1 cellular context compared by ENCODE assay signal in the genomic region with DNA sequence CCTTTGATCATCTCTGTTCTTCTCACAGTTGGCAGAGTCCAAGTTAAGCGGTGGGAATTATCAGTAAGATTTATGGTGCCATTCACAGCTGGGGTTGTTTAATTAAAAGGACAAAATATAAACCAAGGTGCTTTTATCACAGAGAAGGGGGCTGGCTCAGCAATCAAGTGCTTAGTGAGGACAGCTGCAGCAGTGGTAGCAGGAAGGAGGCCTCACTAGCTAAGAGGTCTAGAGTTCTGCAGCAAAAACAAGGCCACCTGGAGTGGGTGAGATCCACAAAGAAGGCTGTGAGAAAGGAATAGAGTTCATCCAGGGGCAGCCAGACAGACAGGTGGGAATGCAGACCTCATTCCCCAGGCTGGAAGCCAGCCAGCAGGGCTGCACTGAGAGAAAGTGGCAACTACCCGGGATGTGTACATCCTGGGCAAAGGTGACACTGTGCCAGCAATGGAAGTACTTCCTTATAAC.
TF ChIP-seq lines count a peak whose summit lies in the region.

No MANE protein-coding gene starts in this region.

TF ChIP-seq in HepG2, 621 proteins besides CTCF, POLR2A, EP300 and RAD21 (continued from another document):
- TF ChIP-seq ZFP91 (CRISPR knock-in tag; IDR thresholded peaks at IDR 0.05; ENCODE audit: borderline replicate concordance), result no peak
- no peak for TF ChIP-seq SOX13 (IDR thresholded peaks at IDR 0.05)
- 0 out of 4 replicates have a peak, but pooled peaks of 1 of the 2 experiments have one; percentile 32 for TF ChIP-seq SOX13 (CRISPR knock-in tag; conservative IDR thresholded peaks at IDR 0.05 in 1 of 2, IDR thresholded peaks at IDR 0.05 in 1 of 2)
- no peak for TF ChIP-seq CHCHD3 (CRISPR knock-in tag; IDR thresholded peaks at IDR 0.05)
- TF ChIP-seq GABPB1 (CRISPR knock-in tag; IDR thresholded peaks at IDR 0.05), result no peak
- peak; percentile 26; the same call in 1 of the 2 replicates for TF ChIP-seq NCOA2 (CRISPR knock-in tag; IDR thresholded peaks at IDR 0.05)
- no peak for TF ChIP-seq ZNF12 (CRISPR knock-in tag; IDR thresholded peaks at IDR 0.05)
- no peak for TF ChIP-seq TARDBP (CRISPR knock-in tag; IDR thresholded peaks at IDR 0.05)
- TF ChIP-seq GATAD2A (CRISPR knock-in tag; IDR thresholded peaks at IDR 0.05), result 0 out of 2 replicates have a peak, but pooled peaks have one; percentile 14
- no peak for TF ChIP-seq ZSCAN22 (CRISPR knock-in tag; IDR thresholded peaks at IDR 0.05)
- TF ChIP-seq, protein P1, sequence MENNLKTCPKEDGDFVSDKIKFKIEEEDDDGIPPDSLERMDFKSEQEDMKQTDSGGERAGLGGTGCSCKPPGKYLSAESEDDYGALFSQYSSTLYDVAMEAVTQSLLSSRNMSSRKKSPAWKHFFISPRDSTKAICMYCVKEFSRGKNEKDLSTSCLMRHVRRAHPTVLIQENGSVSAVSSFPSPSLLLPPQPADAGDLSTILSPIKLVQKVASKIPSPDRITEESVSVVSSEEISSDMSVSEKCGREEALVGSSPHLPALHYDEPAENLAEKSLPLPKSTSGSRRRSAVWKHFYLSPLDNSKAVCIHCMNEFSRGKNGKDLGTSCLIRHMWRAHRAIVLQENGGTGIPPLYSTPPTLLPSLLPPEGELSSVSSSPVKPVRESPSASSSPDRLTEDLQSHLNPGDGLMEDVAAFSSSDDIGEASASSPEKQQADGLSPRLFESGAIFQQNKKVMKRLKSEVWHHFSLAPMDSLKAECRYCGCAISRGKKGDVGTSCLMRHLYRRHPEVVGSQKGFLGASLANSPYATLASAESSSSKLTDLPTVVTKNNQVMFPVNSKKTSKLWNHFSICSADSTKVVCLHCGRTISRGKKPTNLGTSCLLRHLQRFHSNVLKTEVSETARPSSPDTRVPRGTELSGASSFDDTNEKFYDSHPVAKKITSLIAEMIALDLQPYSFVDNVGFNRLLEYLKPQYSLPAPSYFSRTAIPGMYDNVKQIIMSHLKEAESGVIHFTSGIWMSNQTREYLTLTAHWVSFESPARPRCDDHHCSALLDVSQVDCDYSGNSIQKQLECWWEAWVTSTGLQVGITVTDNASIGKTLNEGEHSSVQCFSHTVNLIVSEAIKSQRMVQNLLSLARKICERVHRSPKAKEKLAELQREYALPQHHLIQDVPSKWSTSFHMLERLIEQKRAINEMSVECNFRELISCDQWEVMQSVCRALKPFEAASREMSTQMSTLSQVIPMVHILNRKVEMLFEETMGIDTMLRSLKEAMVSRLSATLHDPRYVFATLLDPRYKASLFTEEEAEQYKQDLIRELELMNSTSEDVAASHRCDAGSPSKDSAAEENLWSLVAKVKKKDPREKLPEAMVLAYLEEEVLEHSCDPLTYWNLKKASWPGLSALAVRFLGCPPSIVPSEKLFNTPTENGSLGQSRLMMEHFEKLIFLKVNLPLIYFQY (CRISPR knock-in tag; IDR thresholded peaks at IDR 0.05; ENCODE audit: borderline replicate concordance), result no peak
- no peak for TF ChIP-seq TGIF2 (CRISPR knock-in tag; IDR thresholded peaks at IDR 0.05)
- TF ChIP-seq NR3C1 (CRISPR knock-in tag; IDR thresholded peaks at IDR 0.05), result no peak
- TF ChIP-seq, protein P2, sequence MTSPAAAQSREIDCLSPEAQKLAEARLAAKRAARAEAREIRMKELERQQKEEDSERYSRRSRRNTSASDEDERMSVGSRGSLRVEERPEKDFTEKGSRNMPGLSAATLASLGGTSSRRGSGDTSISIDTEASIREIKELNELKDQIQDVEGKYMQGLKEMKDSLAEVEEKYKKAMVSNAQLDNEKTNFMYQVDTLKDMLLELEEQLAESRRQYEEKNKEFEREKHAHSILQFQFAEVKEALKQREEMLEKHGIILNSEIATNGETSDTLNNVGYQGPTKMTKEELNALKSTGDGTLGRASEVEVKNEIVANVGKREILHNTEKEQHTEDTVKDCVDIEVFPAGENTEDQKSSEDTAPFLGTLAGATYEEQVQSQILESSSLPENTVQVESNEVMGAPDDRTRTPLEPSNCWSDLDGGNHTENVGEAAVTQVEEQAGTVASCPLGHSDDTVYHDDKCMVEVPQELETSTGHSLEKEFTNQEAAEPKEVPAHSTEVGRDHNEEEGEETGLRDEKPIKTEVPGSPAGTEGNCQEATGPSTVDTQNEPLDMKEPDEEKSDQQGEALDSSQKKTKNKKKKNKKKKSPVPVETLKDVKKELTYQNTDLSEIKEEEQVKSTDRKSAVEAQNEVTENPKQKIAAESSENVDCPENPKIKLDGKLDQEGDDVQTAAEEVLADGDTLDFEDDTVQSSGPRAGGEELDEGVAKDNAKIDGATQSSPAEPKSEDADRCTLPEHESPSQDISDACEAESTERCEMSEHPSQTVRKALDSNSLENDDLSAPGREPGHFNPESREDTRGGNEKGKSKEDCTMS (CRISPR knock-in tag; conservative IDR thresholded peaks at IDR 0.05), result no peak
- no peak for TF ChIP-seq ZNF781 (CRISPR knock-in tag; IDR thresholded peaks at IDR 0.05; ENCODE audit: borderline replicate concordance, not compliant biosample characterization)
- no peak for TF ChIP-seq ZBTB38 (CRISPR knock-in tag; IDR thresholded peaks at IDR 0.05)
- TF ChIP-seq ZNF460 (CRISPR knock-in tag; IDR thresholded peaks at IDR 0.05; ENCODE audit: borderline replicate concordance), result no peak
